18 cellular contexts compared by ENCODE assay signal in the genomic region with DNA sequence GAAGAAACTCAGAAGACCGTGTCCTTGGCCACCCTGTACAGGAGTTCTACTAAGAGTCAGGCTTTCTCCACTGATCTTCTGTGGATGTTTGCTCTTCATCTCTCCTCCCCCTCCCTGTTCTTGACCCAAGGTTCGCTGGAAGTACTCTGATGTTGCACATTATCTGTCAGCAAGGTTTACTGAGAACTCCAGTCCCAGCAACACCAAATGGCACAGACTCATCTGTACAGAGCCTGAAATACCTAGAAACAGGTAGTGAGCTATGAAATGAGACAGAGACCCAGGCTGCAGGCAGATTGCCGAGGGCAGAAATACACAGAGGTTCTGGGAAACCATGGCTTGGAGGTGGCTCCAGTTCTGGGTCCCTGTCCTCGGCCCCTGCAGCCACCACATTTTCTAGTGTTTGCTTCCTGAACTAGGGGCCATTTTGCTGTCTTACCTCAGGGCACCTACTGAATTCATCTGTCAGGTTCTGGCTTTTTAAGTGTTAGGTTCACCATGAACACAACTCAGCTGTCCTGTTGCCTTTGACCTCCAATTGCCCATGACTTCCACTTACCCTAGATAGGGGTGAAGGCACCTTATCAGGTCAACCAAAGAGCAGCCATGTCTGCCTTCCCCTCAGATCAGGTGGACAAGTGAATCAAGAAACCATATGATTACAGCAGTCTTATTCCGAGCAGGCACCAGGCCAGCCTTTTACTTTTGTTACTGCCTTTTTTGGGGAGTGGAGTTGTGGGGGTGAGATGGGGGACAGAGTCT.
A peak's percentile ranks its signal among the peaks of the same experiment; 100 is the strongest.
DNase-seq lines count a peak whose midpoint lies in the region; ATAC-seq and TF ChIP-seq lines count a peak whose summit lies in the region.
"Had no signal": no experiment of that assay in that cellular context is flagged by ENCODE, and none has a peak within 500 bp of the region (broad histone marks: within the 10 kb centered on the region; RNA-seq: fewer than 3 reads in every experiment).

No MANE protein-coding gene starts in this region.

- POLR2A ChIA-PET in T-cell (lab: Charles Lee) = no interaction called here

- no peak overlapping the region for H3K4me3 ChIP-seq in heart right ventricle
- H3K4me3 ChIP-seq: GM12878 had no signal

- H3K9me3 Mint-ChIP-seq in activated CD4-positive, alpha-beta T cell treated with anti-CD3 and anti-CD28 coated beads, Interleukin-2, amount 10 ng/mL, durations not matched to agents 24 days and 14 days = no peaks in the 10 kb centered on the region
- no peaks in the 10 kb centered on the region for H3K9me3 Mint-ChIP-seq in T-cell
- no peaks in the 10 kb centered on the region for H3K9me3 Mint-ChIP-seq in activated T-helper 1 cell treated with anti-CD3 and anti-CD28 coated beads, Interleukin-12 subunit alpha, Interleukin-12 subunit beta, Interleukin-2, Interleukin-4 antibody, amounts not matched to agents 30 ng/mL and 10 ng/mL and 1 ng/mL, durations not matched to agents 14 hours and 24 hours and 36 hours
- no peaks in the 10 kb centered on the region for H3K9me3 Mint-ChIP-seq in nephron
- H3K9me3 Mint-ChIP-seq: CD8-positive, alpha-beta T cell; IgD-negative memory B cell had no signal

- peaks cover 2% of the 10 kb centered on the region for H3K27me3 Mint-ChIP-seq in activated CD4-positive, alpha-beta T cell treated with anti-CD3 and anti-CD28 coated beads, Interleukin-2, amount 10 ng/mL, durations not matched to agents 24 days and 14 days
- no peaks in the 10 kb centered on the region for H3K27me3 Mint-ChIP-seq in T-cell
- peaks cover 4% of the 10 kb centered on the region for H3K27me3 Mint-ChIP-seq in activated T-helper 1 cell treated with anti-CD3 and anti-CD28 coated beads, Interleukin-12 subunit alpha, Interleukin-12 subunit beta, Interleukin-2, Interleukin-4 antibody, amounts not matched to agents 30 ng/mL and 10 ng/mL and 1 ng/mL, durations not matched to agents 14 hours and 24 hours and 36 hours (ENCODE audit: insufficient read depth)
- peaks cover 12% of the 10 kb centered on the region for H3K27me3 Mint-ChIP-seq in nephron (ENCODE audit: low read depth)

- H3K27ac Mint-ChIP-seq in activated CD4-positive, alpha-beta T cell treated with anti-CD3 and anti-CD28 coated beads, Interleukin-2, amount 10 ng/mL, durations not matched to agents 24 days and 14 days = peak overlapping the region; percentile 85
- H3K27ac Mint-ChIP-seq in T-cell (peak overlapping the region; percentile 36 to 52), nephron (peak overlapping the region; percentile 35 to 95 (median 82))
- peak overlapping the region; percentile 79 for H3K27ac Mint-ChIP-seq in activated T-helper 1 cell treated with anti-CD3 and anti-CD28 coated beads, Interleukin-12 subunit alpha, Interleukin-12 subunit beta, Interleukin-2, Interleukin-4 antibody, amounts not matched to agents 30 ng/mL and 10 ng/mL and 1 ng/mL, durations not matched to agents 14 hours and 24 hours and 36 hours
- H3K27ac Mint-ChIP-seq: CD8-positive, alpha-beta T cell; IgD-negative memory B cell had no signal

- H3K4me3 Mint-ChIP-seq in activated CD4-positive, alpha-beta T cell treated with anti-CD3 and anti-CD28 coated beads, Interleukin-2, amount 10 ng/mL, durations not matched to agents 24 days and 14 days = peak overlapping the region; percentile 76
- H3K4me3 Mint-ChIP-seq in T-cell (peak overlapping the region in 1 of 3 donors; percentile 73), nephron (peak overlapping the region in 2 of 3 experiments; percentile 62 to 70)
- H3K4me3 Mint-ChIP-seq in activated T-helper 1 cell treated with anti-CD3 and anti-CD28 coated beads, Interleukin-12 subunit alpha, Interleukin-12 subunit beta, Interleukin-2, Interleukin-4 antibody, amounts not matched to agents 30 ng/mL and 10 ng/mL and 1 ng/mL, durations not matched to agents 14 hours and 24 hours and 36 hours = peak overlapping the region; percentile 73
- H3K4me3 Mint-ChIP-seq: CD8-positive, alpha-beta T cell; IgD-negative memory B cell had no signal

- 85 to 96% methylated on average over 5 of the region's 5 CpGs for WGBS in heart right ventricle, 2 donors

- CTCF ChIA-PET in T-cell (lab: Charles Lee) = interaction anchor here in 1 of 2 donors (0.6 kb wide), 1 partner anchor 606 kb away, joined by 4 read pairs; no protein-coding TSS in a partner anchor

- TF ChIP-seq CTCF in nephron (IDR thresholded peaks at IDR 0.05; ENCODE audit: unreplicated experiment in 3 of 3) = no peak
- no peak for TF ChIP-seq CTCF in heart right ventricle (IDR thresholded peaks at IDR 0.05)

- no peaks in the 10 kb centered on the region for H3K36me3 Mint-ChIP-seq in activated CD4-positive, alpha-beta T cell treated with anti-CD3 and anti-CD28 coated beads, Interleukin-2, amount 10 ng/mL, durations not matched to agents 24 days and 14 days (ENCODE audit: low read depth)
- H3K36me3 Mint-ChIP-seq in T-cell = no peaks in the 10 kb centered on the region
- peaks cover under 1% of the 10 kb centered on the region for H3K36me3 Mint-ChIP-seq in activated T-helper 1 cell treated with anti-CD3 and anti-CD28 coated beads, Interleukin-12 subunit alpha, Interleukin-12 subunit beta, Interleukin-2, Interleukin-4 antibody, amounts not matched to agents 30 ng/mL and 10 ng/mL and 1 ng/mL, durations not matched to agents 14 hours and 24 hours and 36 hours (ENCODE audit: low read depth)
- H3K36me3 Mint-ChIP-seq in nephron (ENCODE audit: low read depth) = no peaks in the 10 kb centered on the region
- H3K36me3 Mint-ChIP-seq: CD8-positive, alpha-beta T cell; IgD-negative memory B cell had no signal

- H3K27ac ChIP-seq in heart right ventricle = no peak overlapping the region
- H3K27ac ChIP-seq: HL-60 had no signal

- H3K27me3 ChIP-seq in heart right ventricle = no peaks in the 10 kb centered on the region

- DNase-seq in activated CD4-positive, alpha-beta T cell treated with anti-CD3 and anti-CD28 coated beads, Interleukin-2, amount 10 ng/mL, durations not matched to agents 24 days and 14 days = no peak
- no peak for DNase-seq in activated CD4-positive, alpha-beta T cell treated with anti-CD3 and anti-CD28 coated beads, Interleukin-2, amount 50 U/mL, for 48 hours
- no peak for DNase-seq in T-cell
- no peak for DNase-seq in activated T-helper 1 cell treated with anti-CD3 and anti-CD28 coated beads, Interleukin-12 subunit alpha, Interleukin-12 subunit beta, Interleukin-2, Interleukin-4 antibody, amounts not matched to agents 30 ng/mL and 10 ng/mL and 1 ng/mL, durations not matched to agents 14 hours and 24 hours and 36 hours (ENCODE audit: low spot score)
- DNase-seq in germinal center (ENCODE audit: low spot score) = no peak
- DNase-seq in heart right ventricle = no peak
- no peak for DNase-seq in NCI-H524 treated with DMSO at 0.1 percent for 48 hours (lab: John Stamatoyannopoulos, UW)
- DNase-seq: 8988T; CD8-positive, alpha-beta T cell; DMS79 treated with DMSO at 0.1 percent for 48 hours; GOT3; NCI-H187; NCI-H69; NK-92 treated with Interleukin-12 subunit alpha and Interleukin-12 subunit beta, amount 100 ng/mL, for 24 hours had no signal

- ATAC-seq in T-cell (replicated peaks in 1 of 4) (no peak), heart right ventricle (no peak)
- ATAC-seq: CD8-positive, alpha-beta T cell; GM12878 had no signal

- intact Hi-C loops in activated CD4-positive, alpha-beta T cell treated with anti-CD3 and anti-CD28 coated beads, Interleukin-2, amount 10 ng/mL, durations not matched to agents 24 days and 14 days (cut with micrococcal nuclease) = loop anchor here (5.0 to 10.0 kb wide), 5 partner anchors 71 to 209 kb away; no protein-coding TSS in a partner anchor
- intact Hi-C loops in activated T-helper 1 cell treated with anti-CD3 and anti-CD28 coated beads, Interleukin-12 subunit alpha, Interleukin-12 subunit beta, Interleukin-2, Interleukin-4 antibody, amounts not matched to agents 30 ng/mL and 10 ng/mL and 1 ng/mL, durations not matched to agents 14 hours and 24 hours and 36 hours (cut with micrococcal nuclease) = loop anchor here (5.0 kb wide), 1 partner anchor 294 kb away; the partner anchor contains the start of gene TGFBR3
- intact Hi-C loops in heart right ventricle (cut with DNase I) = no loop called here

- H3K4me1 ChIP-seq in heart right ventricle = peaks cover 0 to 32% (median 17%) of the 10 kb centered on the region in 9 donors

- H3K36me3 ChIP-seq in heart right ventricle = no peaks in the 10 kb centered on the region

- no peaks in the 10 kb centered on the region for H3K9me3 ChIP-seq in heart right ventricle

- H3K4me1 Mint-ChIP-seq in activated CD4-positive, alpha-beta T cell treated with anti-CD3 and anti-CD28 coated beads, Interleukin-2, amount 10 ng/mL, durations not matched to agents 24 days and 14 days = peaks cover 36% of the 10 kb centered on the region
- H3K4me1 Mint-ChIP-seq in T-cell (peaks cover 23 to 26% (median 26%) of the 10 kb centered on the region in 3 donors), nephron (peaks cover 25% of the 10 kb centered on the region)
- H3K4me1 Mint-ChIP-seq in activated T-helper 1 cell treated with anti-CD3 and anti-CD28 coated beads, Interleukin-12 subunit alpha, Interleukin-12 subunit beta, Interleukin-2, Interleukin-4 antibody, amounts not matched to agents 30 ng/mL and 10 ng/mL and 1 ng/mL, durations not matched to agents 14 hours and 24 hours and 36 hours (ENCODE audit: low read depth) = peaks cover 48% of the 10 kb centered on the region

Comparison
In these comparisons a context has a peak if more than half of its experiments do, and no peak if none do; other contexts are left out.
1. intact Hi-C loops: an anchor here in activated CD4-positive, alpha-beta T cell treated with anti-CD3 and anti-CD28 coated beads, Interleukin-2, amount 10 ng/mL, durations not matched to agents 24 days and 14 days (5.0 to 10.0 kb wide) and activated T-helper 1 cell treated with anti-CD3 and anti-CD28 coated beads, Interleukin-12 subunit alpha, Interleukin-12 subunit beta, Interleukin-2, Interleukin-4 antibody, amounts not matched to agents 30 ng/mL and 10 ng/mL and 1 ng/mL, durations not matched to agents 14 hours and 24 hours and 36 hours (5.0 kb wide); none called in heart right ventricle.